Comparison of ENCODE assay signal across 24 cellular contexts in genomic region chr5:146273109-146273508, GRCh38.
DNase-seq lines count a peak whose midpoint lies in the region; ATAC-seq and TF ChIP-seq lines count a peak whose summit lies in the region.
"Had no signal": no experiment of that assay in that cellular context is flagged by ENCODE, and none has a peak within 500 bp of the region (broad histone marks: within the 10 kb centered on the region; RNA-seq: fewer than 3 reads in every experiment).

No MANE protein-coding gene starts in this region.

- H3K4me3 ChIP-seq in smooth muscle cell: no peak overlapping the region
- H3K4me3 ChIP-seq: GM12878, lung, tibial artery had no signal

- H3K9ac ChIP-seq in smooth muscle cell (ENCODE audit: low read depth): no peak overlapping the region

- no peak for TF ChIP-seq CTCF in smooth muscle cell (IDR thresholded peaks at IDR 0.05; ENCODE audit: borderline replicate concordance, insufficient read depth, poor library complexity, severe bottlenecking)

- ATAC-seq in GM19438 (IDR thresholded peaks at IDR 0.05; ENCODE audit: low read depth, unreplicated experiment) (peak; percentile 80), HG02678 (IDR thresholded peaks at IDR 0.05; ENCODE audit: unreplicated experiment) (peak; percentile 65), HG03196 (IDR thresholded peaks at IDR 0.05; ENCODE audit: unreplicated experiment) (peak; percentile 85), left colon (no peak)
- ATAC-seq: activated CD4-positive, alpha-beta T cell treated with anti-CD3 and anti-CD28 coated beads for 36 hours; activated T-cell treated with anti-CD3 and anti-CD28 coated beads, Interleukin-2, amount 50 U/mL, for 72 hours; GM12878; stimulated activated naive CD8-positive, alpha-beta T cell treated with anti-CD3 and anti-CD28 coated beads, Interleukin-15, Interleukin-2, amounts not matched to agents 100 U/mL and 50 U/mL, for 24 hours had no signal

- no peaks in the 10 kb centered on the region for H3K27me3 ChIP-seq in smooth muscle cell (ENCODE audit: low read depth)
- H3K27me3 ChIP-seq: tibial artery had no signal

- H3K27ac ChIP-seq in smooth muscle cell (ENCODE audit: low read depth): no peak overlapping the region
- H3K27ac ChIP-seq: HL-60, tibial artery had no signal

- no peak for DNase-seq in left colon
- no peak for DNase-seq in HPDE6-E6E7 (ENCODE audit: extremely low spot score)
- DNase-seq in smooth muscle cell (lab: John Stamatoyannopoulos, UW; ENCODE audit: unreplicated experiment): no peak
- no peak for DNase-seq in HUDEP-2 (lab: John Stamatoyannopoulos, UW; ENCODE audit: unreplicated experiment in 76 of 76)
- DNase-seq: activated CD4-positive, alpha-beta T cell treated with anti-CD3 and anti-CD28 coated beads for 36 hours; activated T-cell treated with anti-CD3 and anti-CD28 coated beads, Interleukin-2, amount 50 U/mL, for 72 hours; CD8-positive, alpha-beta memory T cell; erythroblast; foreskin melanocyte; HCEC 1CT; hippocampal formation; IMR-90; NCI-H1436; NCI-H524 treated with DMSO at 0.1 percent for 48 hours; Right ventricle myocardium superior; stimulated activated CD4-positive, alpha-beta T cell treated with anti-CD3 and anti-CD28 coated beads, Interleukin-2, amount 100 ng/mL, for 24 hours; stimulated activated naive CD8-positive, alpha-beta T cell treated with anti-CD3 and anti-CD28 coated beads, Interleukin-15, Interleukin-2, amounts not matched to agents 100 U/mL and 50 U/mL, for 24 hours; tibial artery had no signal

- H4K20me1 ChIP-seq in smooth muscle cell (ENCODE audit: low read depth): peaks cover 5% of the 10 kb centered on the region

- no peak overlapping the region for H3K4me2 ChIP-seq in smooth muscle cell

- H3K36me3 ChIP-seq in smooth muscle cell (ENCODE audit: low read depth): peaks cover 46% of the 10 kb centered on the region

- H3F3A ChIP-seq in smooth muscle cell (ENCODE audit: low read depth): no peaks in the 10 kb centered on the region

- H3K79me2 ChIP-seq in smooth muscle cell (ENCODE audit: low read depth): no peaks in the 10 kb centered on the region

- H2AFZ ChIP-seq in smooth muscle cell (ENCODE audit: low read depth): no peak overlapping the region

- no peaks in the 10 kb centered on the region for H3K4me1 ChIP-seq in smooth muscle cell (ENCODE audit: low read depth)
- H3K4me1 ChIP-seq: tibial artery had no signal

- intact Hi-C loops in left colon (cut with DNase I, micrococcal nuclease): no loop called here

- no peaks in the 10 kb centered on the region for H3K9me3 ChIP-seq in smooth muscle cell (replicated peaks; ENCODE audit: low read depth)
- H3K9me3 ChIP-seq: tibial artery had no signal
